ENCODE assay signal across 8 cellular contexts in genomic region chr2:218569038-218569431, GRCh38. TPM values are rescaled to one million over a fixed set of nuclear protein-coding genes. Genes with fewer than 3 reads are reported as not detected.
DNase-seq lines count a peak whose midpoint lies in the region; ATAC-seq and TF ChIP-seq lines count a peak whose summit lies in the region.

No MANE protein-coding gene starts in this region.

- H3K27me3 Mint-ChIP-seq in neural crest cell (ENCODE audit: low read depth): no peaks in the 10 kb centered on the region

- peak; percentile 11 for DNase-seq in NCI-H1694 treated with DMSO at 0.1 percent for 48 hours (lab: John Stamatoyannopoulos, UW)
- no peak for DNase-seq in NCI-H1694 (lab: John Stamatoyannopoulos, UW)
- peak; percentile 16 to 28 for DNase-seq in NOMO-1 (lab: John Stamatoyannopoulos, UW; ENCODE audit: unreplicated experiment in 2 of 2)
- DNase-seq in activated T-cell treated with anti-CD3 and anti-CD28 coated beads, Interleukin-2, amount 50 U/mL, for 48 hours: peak; percentile 74 to 75
- DNase-seq in fibroblast of mammary gland (ENCODE audit: low read depth): peak; percentile 72
- DNase-seq in neural crest cell (ENCODE audit: low read depth, low spot score): no peak
- DNase-seq in stromal cell of bone marrow (ENCODE audit: low read depth): peak; percentile 27

- ATAC-seq in HG02870 (IDR thresholded peaks at IDR 0.05; ENCODE audit: unreplicated experiment): peak; percentile 22

- H3K4me1 Mint-ChIP-seq in neural crest cell: peaks cover 47% of the 10 kb centered on the region

- H3K4me3 ChIP-seq in fibroblast of mammary gland (ENCODE audit: control insufficient read depth, low read depth, low read length): peak overlapping the region; percentile 60

- TF ChIP-seq CTCF in fibroblast of mammary gland (conservative IDR thresholded peaks at IDR 0.05; ENCODE audit: control insufficient read depth, insufficient read depth, low read depth, low read length): no peak
- no peak for TF ChIP-seq CTCF in neural crest cell (conservative IDR thresholded peaks at IDR 0.05)

- H3K27ac Mint-ChIP-seq in neural crest cell (ENCODE audit: unreplicated experiment): peak overlapping the region; percentile 100

- H3K36me3 Mint-ChIP-seq in neural crest cell (ENCODE audit: low read depth): no peaks in the 10 kb centered on the region

- H3K4me3 Mint-ChIP-seq in neural crest cell: peak overlapping the region; percentile 93

- H3K9me3 Mint-ChIP-seq in neural crest cell: no peaks in the 10 kb centered on the region

RNA-seq across cellular contexts. Expression of gene CNOT9, which starts 0.4 kb away (rescaled TPM):
- total RNA-seq in neural crest cell: 89.2 and 93.5 TPM in 2 replicates

RNA-seq across cellular contexts. Expression of gene USP37, which starts 0.9 kb away (rescaled TPM):
- 27.0 and 29.1 TPM in 2 replicates for total RNA-seq in neural crest cell

RNA-seq across cellular contexts. Expression of gene PLCD4, which starts 38.7 kb away (rescaled TPM):
- total RNA-seq in neural crest cell: 0.37 and 1.1 TPM in 2 replicates

Comparison
In these comparisons a context has a peak if more than half of its experiments do, and no peak if none do; other contexts are left out.
1. DNase-seq: peak in NCI-H1694 treated with DMSO at 0.1 percent for 48 hours (single experiment), NOMO-1 (2 of 2), activated T-cell treated with anti-CD3 and anti-CD28 coated beads, Interleukin-2, amount 50 U/mL, for 48 hours (2 of 2), fibroblast of mammary gland (single experiment) and stromal cell of bone marrow (single experiment); none in NCI-H1694 (single experiment) and neural crest cell (single experiment).